In the genomic region with DNA sequence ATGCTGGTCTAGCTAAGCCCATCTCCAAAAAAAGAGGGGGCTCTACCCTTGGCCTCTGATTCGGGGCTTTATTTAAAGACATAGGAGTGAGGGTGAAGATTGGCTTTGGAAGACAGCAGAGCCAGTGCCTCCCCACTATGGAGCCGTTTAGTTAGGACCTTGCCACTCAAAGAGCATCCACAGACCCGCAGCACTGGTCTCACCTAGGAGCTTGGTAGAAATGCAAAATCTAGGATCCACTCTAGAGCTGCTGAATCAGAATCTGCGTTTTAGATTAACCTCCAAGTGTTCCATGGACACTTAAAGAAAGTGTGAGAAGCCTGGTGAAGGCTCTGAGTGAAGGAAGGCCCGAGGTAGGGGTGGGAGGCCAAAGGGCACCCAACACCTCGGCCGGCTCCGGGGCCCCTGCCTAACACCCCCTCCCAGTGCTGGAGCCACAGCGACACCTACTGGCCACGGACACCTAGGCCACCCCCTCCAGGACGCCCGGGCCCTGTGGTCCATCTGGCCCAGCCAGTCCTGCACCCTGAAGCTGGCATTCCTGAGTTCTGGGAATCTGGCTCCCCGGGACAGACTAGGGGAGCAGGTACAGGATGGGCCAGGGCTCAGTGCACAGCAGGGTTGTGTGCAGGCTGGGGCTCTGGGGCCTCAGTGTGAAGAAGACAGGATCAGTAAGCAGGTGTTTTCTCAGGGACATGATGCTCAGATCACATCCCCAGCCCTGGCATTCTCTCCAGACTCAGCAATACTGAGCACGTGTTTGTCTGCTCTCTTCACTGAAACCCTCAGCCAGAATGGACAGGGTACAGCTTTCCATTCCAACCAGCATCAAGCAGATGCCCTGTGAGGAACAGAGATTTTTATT, we compare ENCODE assay signal across 1 cellular context.
TF ChIP-seq lines count a peak whose summit lies in the region.

No MANE protein-coding gene starts in this region.

TF ChIP-seq in K562, 482 proteins besides CTCF, POLR2A, EP300 and RAD21 (continued from another document):
- TF ChIP-seq, protein P1, sequence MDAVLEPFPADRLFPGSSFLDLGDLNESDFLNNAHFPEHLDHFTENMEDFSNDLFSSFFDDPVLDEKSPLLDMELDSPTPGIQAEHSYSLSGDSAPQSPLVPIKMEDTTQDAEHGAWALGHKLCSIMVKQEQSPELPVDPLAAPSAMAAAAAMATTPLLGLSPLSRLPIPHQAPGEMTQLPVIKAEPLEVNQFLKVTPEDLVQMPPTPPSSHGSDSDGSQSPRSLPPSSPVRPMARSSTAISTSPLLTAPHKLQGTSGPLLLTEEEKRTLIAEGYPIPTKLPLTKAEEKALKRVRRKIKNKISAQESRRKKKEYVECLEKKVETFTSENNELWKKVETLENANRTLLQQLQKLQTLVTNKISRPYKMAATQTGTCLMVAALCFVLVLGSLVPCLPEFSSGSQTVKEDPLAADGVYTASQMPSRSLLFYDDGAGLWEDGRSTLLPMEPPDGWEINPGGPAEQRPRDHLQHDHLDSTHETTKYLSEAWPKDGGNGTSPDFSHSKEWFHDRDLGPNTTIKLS (IDR thresholded peaks at IDR 0.05; ENCODE audit: borderline replicate concordance, low read depth) = 0 out of 2 replicates have a peak, but pooled peaks have one; percentile 22
- TF ChIP-seq, protein P2, sequence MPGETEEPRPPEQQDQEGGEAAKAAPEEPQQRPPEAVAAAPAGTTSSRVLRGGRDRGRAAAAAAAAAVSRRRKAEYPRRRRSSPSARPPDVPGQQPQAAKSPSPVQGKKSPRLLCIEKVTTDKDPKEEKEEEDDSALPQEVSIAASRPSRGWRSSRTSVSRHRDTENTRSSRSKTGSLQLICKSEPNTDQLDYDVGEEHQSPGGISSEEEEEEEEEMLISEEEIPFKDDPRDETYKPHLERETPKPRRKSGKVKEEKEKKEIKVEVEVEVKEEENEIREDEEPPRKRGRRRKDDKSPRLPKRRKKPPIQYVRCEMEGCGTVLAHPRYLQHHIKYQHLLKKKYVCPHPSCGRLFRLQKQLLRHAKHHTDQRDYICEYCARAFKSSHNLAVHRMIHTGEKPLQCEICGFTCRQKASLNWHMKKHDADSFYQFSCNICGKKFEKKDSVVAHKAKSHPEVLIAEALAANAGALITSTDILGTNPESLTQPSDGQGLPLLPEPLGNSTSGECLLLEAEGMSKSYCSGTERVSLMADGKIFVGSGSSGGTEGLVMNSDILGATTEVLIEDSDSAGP (CRISPR knock-in tag; IDR thresholded peaks at IDR 0.05) = no peak
- TF ChIP-seq ZNF717 (CRISPR knock-in tag; IDR thresholded peaks at IDR 0.05) = no peak
- TF ChIP-seq, protein P3, sequence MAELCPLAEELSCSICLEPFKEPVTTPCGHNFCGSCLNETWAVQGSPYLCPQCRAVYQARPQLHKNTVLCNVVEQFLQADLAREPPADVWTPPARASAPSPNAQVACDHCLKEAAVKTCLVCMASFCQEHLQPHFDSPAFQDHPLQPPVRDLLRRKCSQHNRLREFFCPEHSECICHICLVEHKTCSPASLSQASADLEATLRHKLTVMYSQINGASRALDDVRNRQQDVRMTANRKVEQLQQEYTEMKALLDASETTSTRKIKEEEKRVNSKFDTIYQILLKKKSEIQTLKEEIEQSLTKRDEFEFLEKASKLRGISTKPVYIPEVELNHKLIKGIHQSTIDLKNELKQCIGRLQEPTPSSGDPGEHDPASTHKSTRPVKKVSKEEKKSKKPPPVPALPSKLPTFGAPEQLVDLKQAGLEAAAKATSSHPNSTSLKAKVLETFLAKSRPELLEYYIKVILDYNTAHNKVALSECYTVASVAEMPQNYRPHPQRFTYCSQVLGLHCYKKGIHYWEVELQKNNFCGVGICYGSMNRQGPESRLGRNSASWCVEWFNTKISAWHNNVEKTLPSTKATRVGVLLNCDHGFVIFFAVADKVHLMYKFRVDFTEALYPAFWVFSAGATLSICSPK (IDR thresholded peaks at IDR 0.05; ENCODE audit: borderline replicate concordance) = no peak
- TF ChIP-seq, protein P4, sequence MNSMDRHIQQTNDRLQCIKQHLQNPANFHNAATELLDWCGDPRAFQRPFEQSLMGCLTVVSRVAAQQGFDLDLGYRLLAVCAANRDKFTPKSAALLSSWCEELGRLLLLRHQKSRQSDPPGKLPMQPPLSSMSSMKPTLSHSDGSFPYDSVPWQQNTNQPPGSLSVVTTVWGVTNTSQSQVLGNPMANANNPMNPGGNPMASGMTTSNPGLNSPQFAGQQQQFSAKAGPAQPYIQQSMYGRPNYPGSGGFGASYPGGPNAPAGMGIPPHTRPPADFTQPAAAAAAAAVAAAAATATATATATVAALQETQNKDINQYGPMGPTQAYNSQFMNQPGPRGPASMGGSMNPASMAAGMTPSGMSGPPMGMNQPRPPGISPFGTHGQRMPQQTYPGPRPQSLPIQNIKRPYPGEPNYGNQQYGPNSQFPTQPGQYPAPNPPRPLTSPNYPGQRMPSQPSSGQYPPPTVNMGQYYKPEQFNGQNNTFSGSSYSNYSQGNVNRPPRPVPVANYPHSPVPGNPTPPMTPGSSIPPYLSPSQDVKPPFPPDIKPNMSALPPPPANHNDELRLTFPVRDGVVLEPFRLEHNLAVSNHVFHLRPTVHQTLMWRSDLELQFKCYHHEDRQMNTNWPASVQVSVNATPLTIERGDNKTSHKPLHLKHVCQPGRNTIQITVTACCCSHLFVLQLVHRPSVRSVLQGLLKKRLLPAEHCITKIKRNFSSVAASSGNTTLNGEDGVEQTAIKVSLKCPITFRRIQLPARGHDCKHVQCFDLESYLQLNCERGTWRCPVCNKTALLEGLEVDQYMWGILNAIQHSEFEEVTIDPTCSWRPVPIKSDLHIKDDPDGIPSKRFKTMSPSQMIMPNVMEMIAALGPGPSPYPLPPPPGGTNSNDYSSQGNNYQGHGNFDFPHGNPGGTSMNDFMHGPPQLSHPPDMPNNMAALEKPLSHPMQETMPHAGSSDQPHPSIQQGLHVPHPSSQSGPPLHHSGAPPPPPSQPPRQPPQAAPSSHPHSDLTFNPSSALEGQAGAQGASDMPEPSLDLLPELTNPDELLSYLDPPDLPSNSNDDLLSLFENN (IDR thresholded peaks at IDR 0.05; ENCODE audit: low read depth in 2 of 2, low read length in 2 of 2) = peak in 1 of 2 experiments; percentile 37; a peak in 1 of 4 replicates
